ENCODE assay signal across 8 cellular contexts in genomic region chrX:48891402-48892288, GRCh38. TPM values are rescaled to one million over a fixed set of nuclear protein-coding genes. Genes with fewer than 3 reads are reported as not detected.
DNase-seq lines count a peak whose midpoint lies in the region; ATAC-seq and TF ChIP-seq lines count a peak whose summit lies in the region.

No MANE protein-coding gene starts in this region.

- no peaks in the 10 kb centered on the region for H3K9me3 Mint-ChIP-seq in activated T-helper 1 cell treated with anti-CD3 and anti-CD28 coated beads, Interleukin-12 subunit alpha, Interleukin-12 subunit beta, Interleukin-2, Interleukin-4 antibody, amounts not matched to agents 30 ng/mL and 10 ng/mL and 1 ng/mL, durations not matched to agents 14 hours and 24 hours and 36 hours
- H3K9me3 Mint-ChIP-seq in nephron, result peaks cover 13% of the 10 kb centered on the region
- no peaks in the 10 kb centered on the region for H3K9me3 Mint-ChIP-seq in stimulated activated naive CD8-positive, alpha-beta T cell treated with anti-CD3 and anti-CD28 coated beads, Interleukin-15, amount 100 ng/mL, for 72 hours

- H3K4me3 ChIP-seq in fibroblast of the aortic adventitia (ENCODE audit: low read depth, low read length), result peak overlapping the region; percentile 58

- H3K27me3 Mint-ChIP-seq in activated T-helper 1 cell treated with anti-CD3 and anti-CD28 coated beads, Interleukin-12 subunit alpha, Interleukin-12 subunit beta, Interleukin-2, Interleukin-4 antibody, amounts not matched to agents 30 ng/mL and 10 ng/mL and 1 ng/mL, durations not matched to agents 14 hours and 24 hours and 36 hours (ENCODE audit: insufficient read depth), result no peaks in the 10 kb centered on the region
- H3K27me3 Mint-ChIP-seq in nephron (ENCODE audit: low read depth), result no peaks in the 10 kb centered on the region
- H3K27me3 Mint-ChIP-seq in stimulated activated naive CD8-positive, alpha-beta T cell treated with anti-CD3 and anti-CD28 coated beads, Interleukin-15, amount 100 ng/mL, for 72 hours, result no peaks in the 10 kb centered on the region

- peaks cover 5% of the 10 kb centered on the region for H3K36me3 Mint-ChIP-seq in activated T-helper 1 cell treated with anti-CD3 and anti-CD28 coated beads, Interleukin-12 subunit alpha, Interleukin-12 subunit beta, Interleukin-2, Interleukin-4 antibody, amounts not matched to agents 30 ng/mL and 10 ng/mL and 1 ng/mL, durations not matched to agents 14 hours and 24 hours and 36 hours (ENCODE audit: low read depth)
- H3K36me3 Mint-ChIP-seq in nephron (ENCODE audit: low read depth), result peaks cover 10% of the 10 kb centered on the region

- peak overlapping the region; percentile 52 for H3K27ac Mint-ChIP-seq in activated T-helper 1 cell treated with anti-CD3 and anti-CD28 coated beads, Interleukin-12 subunit alpha, Interleukin-12 subunit beta, Interleukin-2, Interleukin-4 antibody, amounts not matched to agents 30 ng/mL and 10 ng/mL and 1 ng/mL, durations not matched to agents 14 hours and 24 hours and 36 hours
- H3K27ac Mint-ChIP-seq in nephron, result peak overlapping the region in 2 of 3 experiments; percentile 30 to 48
- H3K27ac Mint-ChIP-seq in stimulated activated naive CD8-positive, alpha-beta T cell treated with anti-CD3 and anti-CD28 coated beads, Interleukin-15, amount 100 ng/mL, for 72 hours, result peak overlapping the region in 1 of 2 donors; percentile 20

- peaks cover 15% of the 10 kb centered on the region for H3K4me1 Mint-ChIP-seq in activated T-helper 1 cell treated with anti-CD3 and anti-CD28 coated beads, Interleukin-12 subunit alpha, Interleukin-12 subunit beta, Interleukin-2, Interleukin-4 antibody, amounts not matched to agents 30 ng/mL and 10 ng/mL and 1 ng/mL, durations not matched to agents 14 hours and 24 hours and 36 hours (ENCODE audit: low read depth)
- H3K4me1 Mint-ChIP-seq in nephron, result peaks cover 20% of the 10 kb centered on the region
- H3K4me1 Mint-ChIP-seq in stimulated activated naive CD8-positive, alpha-beta T cell treated with anti-CD3 and anti-CD28 coated beads, Interleukin-15, amount 100 ng/mL, for 72 hours, result peaks cover 33% of the 10 kb centered on the region

- DNase-seq in DMS114 treated with DMSO at 0.1 percent for 48 hours (lab: John Stamatoyannopoulos, UW; ENCODE audit: unreplicated experiment) (peak; percentile 69), fibroblast of the aortic adventitia (ENCODE audit: low read depth) (peak; percentile 75)
- peak; percentile 72 for DNase-seq in activated T-helper 1 cell treated with anti-CD3 and anti-CD28 coated beads, Interleukin-12 subunit alpha, Interleukin-12 subunit beta, Interleukin-2, Interleukin-4 antibody, amounts not matched to agents 30 ng/mL and 10 ng/mL and 1 ng/mL, durations not matched to agents 14 hours and 24 hours and 36 hours (ENCODE audit: low spot score)
- peak; percentile 66 to 82 for DNase-seq in stimulated activated naive CD8-positive, alpha-beta T cell treated with anti-CD3 and anti-CD28 coated beads, Interleukin-15, amount 100 ng/mL, for 72 hours

- peak; percentile 80 for ATAC-seq in GM21529 (IDR thresholded peaks at IDR 0.05; ENCODE audit: unreplicated experiment)
- peak; percentile 91 for ATAC-seq in stimulated activated naive CD8-positive, alpha-beta T cell treated with anti-CD3 and anti-CD28 coated beads, Interleukin-15, amount 100 ng/mL, for 72 hours

- peak; percentile 37; the same call in 1 of the 2 replicates for TF ChIP-seq RAD21 in Ishikawa (IDR thresholded peaks at IDR 0.05; ENCODE audit: low read depth)

- 0 out of 2 replicates have a peak, but pooled peaks have one; percentile 23 for TF ChIP-seq EP300 in Ishikawa (IDR thresholded peaks at IDR 0.05; ENCODE audit: borderline replicate concordance)

- intact Hi-C loops in activated T-helper 1 cell treated with anti-CD3 and anti-CD28 coated beads, Interleukin-12 subunit alpha, Interleukin-12 subunit beta, Interleukin-2, Interleukin-4 antibody, amounts not matched to agents 30 ng/mL and 10 ng/mL and 1 ng/mL, durations not matched to agents 14 hours and 24 hours and 36 hours (cut with micrococcal nuclease), result loop anchor here (1.0 to 10.0 kb wide), 8 partner anchors 21 to 373 kb away; partner anchors contain the start of genes FOXP3, PPP1R3F, PRAF2 and TFE3

- TF ChIP-seq CTCF in fibroblast of the aortic adventitia (IDR thresholded peaks at IDR 0.05; ENCODE audit: insufficient read depth, low read length) (peak; percentile 54), nephron (IDR thresholded peaks at IDR 0.05; ENCODE audit: unreplicated experiment in 3 of 3) (peak; percentile 21 to 50 (median 38))

- peak overlapping the region; percentile 70 for H3K4me3 Mint-ChIP-seq in activated T-helper 1 cell treated with anti-CD3 and anti-CD28 coated beads, Interleukin-12 subunit alpha, Interleukin-12 subunit beta, Interleukin-2, Interleukin-4 antibody, amounts not matched to agents 30 ng/mL and 10 ng/mL and 1 ng/mL, durations not matched to agents 14 hours and 24 hours and 36 hours
- peak overlapping the region; percentile 75 to 81 (median 80) for H3K4me3 Mint-ChIP-seq in nephron
- peak overlapping the region; percentile 93 to 97 for H3K4me3 Mint-ChIP-seq in stimulated activated naive CD8-positive, alpha-beta T cell treated with anti-CD3 and anti-CD28 coated beads, Interleukin-15, amount 100 ng/mL, for 72 hours

TF ChIP-seq in Ishikawa, 13 proteins besides CTCF, POLR2A, EP300 and RAD21 (continues in another document):
- TF ChIP-seq TEAD4 (IDR thresholded peaks at IDR 0.05), result no peak
- TF ChIP-seq MAX (IDR thresholded peaks at IDR 0.05), result peak; percentile 37; the same call in 1 of the 2 replicates
- TF ChIP-seq CREB1 (IDR thresholded peaks at IDR 0.05; ENCODE audit: low read depth), result no peak
- TF ChIP-seq USF1 (IDR thresholded peaks at IDR 0.05), result no peak

TF ChIP-seq in PFSK-1, 5 proteins besides CTCF, POLR2A, EP300 and RAD21:
- TF ChIP-seq FOXP2 (optimal IDR thresholded peaks at IDR 0.05; ENCODE audit: borderline replicate concordance, extremely low read depth, extremely low read length, insufficient read depth) (no peak), REST (IDR thresholded peaks at IDR 0.05; ENCODE audit: insufficient read depth in 1 of 2, low read depth in 2 of 2, low read length in 2 of 2) (no peak), POLR2AphosphoS5 (IDR thresholded peaks at IDR 0.05; ENCODE audit: low read depth, low read length) (no peak), TAF1 (IDR thresholded peaks at IDR 0.05; ENCODE audit: borderline replicate concordance, insufficient read depth, low read length) (0 out of 2 replicates have a peak, but pooled peaks have one; percentile 19)

RNA-seq across cellular contexts. Expression of gene TIMM17B, which starts 5.9 kb away (rescaled TPM):
- polyA plus RNA-seq in PFSK-1 (2012; ENCODE audit: insufficient read length, low read depth), result 107 TPM
- 72.2 and 72.3 TPM in 2 replicates for total RNA-seq in activated T-helper 1 cell treated with anti-CD3 and anti-CD28 coated beads, Interleukin-12 subunit alpha, Interleukin-12 subunit beta, Interleukin-2, Interleukin-4 antibody, amounts not matched to agents 30 ng/mL and 10 ng/mL and 1 ng/mL, durations not matched to agents 14 hours and 24 hours and 36 hours
- 7.0 and 19.4 TPM in 2 replicates for total RNA-seq in fibroblast of the aortic adventitia (ENCODE audit: low replicate concordance)

RNA-seq across cellular contexts. Expression of gene PQBP1, which starts 6.1 kb away (rescaled TPM):
- polyA plus RNA-seq in PFSK-1 (2012; ENCODE audit: insufficient read length, low read depth), result 214 TPM
- total RNA-seq in activated T-helper 1 cell treated with anti-CD3 and anti-CD28 coated beads, Interleukin-12 subunit alpha, Interleukin-12 subunit beta, Interleukin-2, Interleukin-4 antibody, amounts not matched to agents 30 ng/mL and 10 ng/mL and 1 ng/mL, durations not matched to agents 14 hours and 24 hours and 36 hours, result 112 and 119 TPM in 2 replicates
- 35.4 and 65.5 TPM in 2 replicates for total RNA-seq in fibroblast of the aortic adventitia (ENCODE audit: low replicate concordance)

RNA-seq across cellular contexts. Expression of gene SLC35A2, which starts 19.8 kb away (rescaled TPM):
- polyA plus RNA-seq in PFSK-1 (2012; ENCODE audit: insufficient read length, low read depth), result 31.3 TPM
- 24.9 and 26.5 TPM in 2 replicates for total RNA-seq in activated T-helper 1 cell treated with anti-CD3 and anti-CD28 coated beads, Interleukin-12 subunit alpha, Interleukin-12 subunit beta, Interleukin-2, Interleukin-4 antibody, amounts not matched to agents 30 ng/mL and 10 ng/mL and 1 ng/mL, durations not matched to agents 14 hours and 24 hours and 36 hours
- total RNA-seq in fibroblast of the aortic adventitia (ENCODE audit: low replicate concordance), result 5.6 and 12.2 TPM in 2 replicates

RNA-seq across cellular contexts. Expression of gene PIM2, which starts 27.2 kb away (rescaled TPM):
- 6.9 TPM for polyA plus RNA-seq in PFSK-1 (2012; ENCODE audit: insufficient read length, low read depth)
- 475 and 478 TPM in 2 replicates for total RNA-seq in activated T-helper 1 cell treated with anti-CD3 and anti-CD28 coated beads, Interleukin-12 subunit alpha, Interleukin-12 subunit beta, Interleukin-2, Interleukin-4 antibody, amounts not matched to agents 30 ng/mL and 10 ng/mL and 1 ng/mL, durations not matched to agents 14 hours and 24 hours and 36 hours
- total RNA-seq in fibroblast of the aortic adventitia (ENCODE audit: low replicate concordance), result 2.1 and 5.0 TPM in 2 replicates

RNA-seq across cellular contexts. Expression of gene PCSK1N, which starts 56.2 kb away (rescaled TPM):
- polyA plus RNA-seq in PFSK-1 (2012; ENCODE audit: insufficient read length, low read depth), result 0.43 TPM
- 0.36 and 0.42 TPM in 2 replicates for total RNA-seq in activated T-helper 1 cell treated with anti-CD3 and anti-CD28 coated beads, Interleukin-12 subunit alpha, Interleukin-12 subunit beta, Interleukin-2, Interleukin-4 antibody, amounts not matched to agents 30 ng/mL and 10 ng/mL and 1 ng/mL, durations not matched to agents 14 hours and 24 hours and 36 hours
- not detected in 2 replicates for total RNA-seq in fibroblast of the aortic adventitia (ENCODE audit: low replicate concordance)

Comparison
In these comparisons a context has a peak if more than half of its experiments do, and no peak if none do; other contexts are left out.
1. Peak in every context shown above with its lines: DNase-seq, ATAC-seq and H3K4me3 ChIP-seq.